ENCODE assay signal across 8 cellular contexts in the genomic region with DNA sequence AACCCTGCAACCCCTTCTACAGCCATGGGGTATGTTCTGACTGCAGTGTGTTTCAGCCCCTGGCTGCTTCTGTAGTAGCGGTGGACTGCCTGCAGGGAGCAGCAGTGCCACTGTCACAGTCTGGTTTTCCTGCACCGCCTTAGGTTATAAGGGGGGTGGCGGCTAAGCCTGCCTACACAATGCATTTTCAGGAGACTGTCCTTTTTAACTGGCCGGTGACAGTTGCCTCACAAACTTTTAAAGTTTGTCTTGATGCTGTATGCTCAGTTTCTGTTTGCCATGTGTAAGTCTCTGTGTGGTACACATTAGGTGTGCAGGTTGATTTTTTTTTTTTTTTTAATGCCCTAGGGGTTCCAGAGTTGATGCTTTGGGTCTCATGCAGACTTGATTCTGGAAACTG. TPM values are rescaled to one million over a fixed set of nuclear protein-coding genes. Genes with fewer than 3 reads are reported as not detected.
DNase-seq lines count a peak whose midpoint lies in the region; ATAC-seq, FAIRE-seq and TF ChIP-seq lines count a peak whose summit lies in the region.

No MANE protein-coding gene starts in this region.

- H3K4me3 ChIP-seq in breast epithelium (no peak overlapping the region), keratinocyte (ENCODE audit: control insufficient read depth in 2 of 3, extremely low read depth in 1 of 3, insufficient read depth in 2 of 3, low read depth in 1 of 3, low read length in 3 of 3) (no peak overlapping the region)

- no peak overlapping the region for H3K27ac ChIP-seq in breast epithelium
- H3K27ac ChIP-seq in keratinocyte (ENCODE audit: control insufficient read depth, insufficient read depth, low read length): no peak overlapping the region

- no peak for TF ChIP-seq POLR2A in breast epithelium (IDR thresholded peaks at IDR 0.05)

- TF ChIP-seq CTCF in breast epithelium (IDR thresholded peaks at IDR 0.05) (peak in 2 of 3 donors; percentile 71 to 79), keratinocyte (optimal IDR thresholded peaks at IDR 0.05 in 1 of 3, IDR thresholded peaks at IDR 0.05 in 1 of 3, conservative IDR thresholded peaks at IDR 0.05 in 1 of 3; ENCODE audit: extremely low read depth in 1 of 3, insufficient read depth in 2 of 3, low read length in 3 of 3) (peak; percentile 86 to 98 (median 96))

- FAIRE-seq in keratinocyte (lab: Jason Lieb, UNC): no peak

- H4K20me1 ChIP-seq in keratinocyte (ENCODE audit: control insufficient read depth, extremely low read depth, insufficient read depth, low read length): no peaks in the 10 kb centered on the region

- no peak overlapping the region for H3K4me2 ChIP-seq in keratinocyte (ENCODE audit: control insufficient read depth, extremely low read depth, insufficient read depth, low read depth, low read length)

- H3K36me3 ChIP-seq in breast epithelium: peaks cover 9% of the 10 kb centered on the region
- H3K36me3 ChIP-seq in keratinocyte (ENCODE audit: control insufficient read depth in 2 of 2, extremely low read depth in 1 of 2, insufficient read depth in 2 of 2, low read length in 2 of 2): peaks cover 26 to 38% of the 10 kb centered on the region in 2 experiments

- DNase-seq in DMS53 (lab: John Stamatoyannopoulos, UW) (peak; percentile 76), NCI-H2081 (lab: John Stamatoyannopoulos, UW) (peak; percentile 51 to 53), breast epithelium (ENCODE audit: low spot score in 2 of 2) (no peak), keratinocyte (ENCODE audit: low read depth, low spot score) (no peak), NCI-H1048 (lab: John Stamatoyannopoulos, UW) (no peak)
- peak; percentile 46 to 56 (median 51) for DNase-seq in activated CD4-positive, CD25-positive, alpha-beta regulatory T cell (lab: John Stamatoyannopoulos, UW)
- DNase-seq in stimulated activated CD4-positive, alpha-beta T cell treated with anti-CD3 and anti-CD28 coated beads, Interleukin-1b, Interleukin-23, amount 100 ng/mL, for 48 hours: peak; percentile 71

- intact Hi-C loops in breast epithelium (cut with DNase I; ENCODE audit: low total_unique reads): no loop called here

- dilution Hi-C loops in keratinocyte (cut with MboI; ENCODE audit: extremely low pct_ligation_motif_present, low sequenced_read_pairs): no loop called here

- no peak overlapping the region for H3K9ac ChIP-seq in keratinocyte (ENCODE audit: control insufficient read depth, extremely low read depth, insufficient read depth, low read length)

- ATAC-seq in GM21825 (IDR thresholded peaks at IDR 0.05; ENCODE audit: unreplicated experiment): peak; percentile 82

- H3K9me3 ChIP-seq in breast epithelium: no peaks in the 10 kb centered on the region
- no peaks in the 10 kb centered on the region for H3K9me3 ChIP-seq in keratinocyte (ENCODE audit: control insufficient read depth, low read depth, low read length)

- H3K4me1 ChIP-seq in breast epithelium (no peaks in the 10 kb centered on the region), keratinocyte (ENCODE audit: control insufficient read depth, extremely low read depth, insufficient read depth, low read length) (peaks cover 9% of the 10 kb centered on the region)

- no peaks in the 10 kb centered on the region for H3K27me3 ChIP-seq in breast epithelium
- no peaks in the 10 kb centered on the region for H3K27me3 ChIP-seq in keratinocyte (ENCODE audit: control insufficient read depth, extremely low read depth, insufficient read depth, low read length)

- H2AFZ ChIP-seq in keratinocyte (ENCODE audit: control insufficient read depth, low read length): no peak overlapping the region

- no peaks in the 10 kb centered on the region for H3K9me1 ChIP-seq in keratinocyte (ENCODE audit: control insufficient read depth, extremely low read depth, insufficient read depth, low read length)

- no peaks in the 10 kb centered on the region for H3K79me2 ChIP-seq in keratinocyte (ENCODE audit: control insufficient read depth, insufficient read depth, low read length)

RNA-seq across cellular contexts. Expression of a gene that starts 53.0 kb away (rescaled TPM):
- 10 to 100 TPM; 37.4 to 47.5 (median 40.0) TPM for total RNA-seq in breast epithelium
- polyA plus RNA-seq in keratinocyte: 4.7 to 7.3 TPM (median 6.4 TPM) in 3 replicates
- polyA plus RNA-seq in keratinocyte (2011; ENCODE audit: low read depth): 19.6 TPM
- polyA plus RNA-seq in keratinocyte (2011; cell fraction: cytosol; rRNA removed): 8.0 and 8.9 TPM in 2 replicates
- 32.0 and 45.4 TPM in 2 replicates for polyA plus RNA-seq in keratinocyte (2011; cell fraction: nucleus; rRNA removed)
- 17.0 and 18.7 TPM in 2 replicates for polyA plus RNA-seq in keratinocyte (2012; ENCODE audit: low replicate concordance)
- polyA minus RNA-seq in keratinocyte: 14.4 to 50.3 TPM (median 18.9 TPM) in 3 replicates
- polyA minus RNA-seq in keratinocyte (2011; cell fraction: cytosol; rRNA and poly(A)+ RNA removed): 15.0 TPM
- 31.1 and 47.2 TPM in 2 replicates for polyA minus RNA-seq in keratinocyte (2011; cell fraction: nucleus; rRNA and poly(A)+ RNA removed)

Comparison
In these comparisons a context has a peak if more than half of its experiments do, and no peak if none do; other contexts are left out.
1. DNase-seq: peak in DMS53 (single experiment), NCI-H2081 (2 of 2), activated CD4-positive, CD25-positive, alpha-beta regulatory T cell (4 of 4) and stimulated activated CD4-positive, alpha-beta T cell treated with anti-CD3 and anti-CD28 coated beads, Interleukin-1b, Interleukin-23, amount 100 ng/mL, for 48 hours (single experiment); none in breast epithelium (0 of 2), keratinocyte (single experiment) and NCI-H1048 (single experiment).